12 cellular contexts compared by ENCODE assay signal in the genomic region with DNA sequence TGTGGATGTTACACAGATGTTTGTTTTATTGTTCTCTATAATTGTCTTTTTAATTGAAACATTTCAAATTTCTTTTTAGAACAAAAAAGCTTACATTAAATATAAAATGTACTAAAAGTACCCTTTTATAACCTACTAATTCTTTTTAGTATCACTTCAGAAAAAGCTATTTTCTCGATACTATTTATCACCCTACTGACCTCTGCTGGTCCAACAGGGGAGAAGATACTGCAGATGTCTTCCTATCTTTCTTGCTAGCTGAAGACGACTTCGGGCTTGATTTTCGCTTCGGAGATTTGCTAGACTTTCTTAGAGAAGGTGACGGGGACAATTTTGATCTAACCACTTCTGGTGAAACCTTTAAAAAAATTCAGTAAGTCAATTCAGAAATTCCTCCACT. TPM values are rescaled to one million over a fixed set of nuclear protein-coding genes. Genes with fewer than 3 reads are reported as not detected.
DNase-seq lines count a peak whose midpoint lies in the region; ATAC-seq and TF ChIP-seq lines count a peak whose summit lies in the region.
"Had no signal": no experiment of that assay in that cellular context is flagged by ENCODE, and none has a peak within 500 bp of the region (broad histone marks: within the 10 kb centered on the region; RNA-seq: fewer than 3 reads in every experiment).

No MANE protein-coding gene starts in this region.

- H3K36me3 ChIP-seq in Loucy (ENCODE audit: insufficient read depth, low read length) = peaks cover 81% of the 10 kb centered on the region
- peaks cover 0 to 57% of the 10 kb centered on the region in 2 donors for H3K36me3 ChIP-seq in left lung

- DNase-seq in D341Med (ENCODE audit: low spot score) = peak; percentile 27
- no peak for DNase-seq in chondrocyte (ENCODE audit: low spot score)
- no peak for DNase-seq in NCI-H1105 treated with DMSO at 0.1 percent for 48 hours (lab: John Stamatoyannopoulos, UW)
- DNase-seq in hepatic stellate cell (ENCODE audit: low spot score) = no peak
- DNase-seq in left lung = no peak
- DNase-seq: activated CD4-positive, alpha-beta T cell treated with anti-CD3 and anti-CD28 coated beads, Interleukin-2, amount 50 U/mL, for 4 hours; NCI-H774; right cardiac atrium had no signal

- H3K9me3 Mint-ChIP-seq in chondrocyte (ENCODE audit: low read depth) (no peaks in the 10 kb centered on the region), nephron (no peaks in the 10 kb centered on the region)

- H3K27me3 Mint-ChIP-seq in chondrocyte (ENCODE audit: low read depth) (no peaks in the 10 kb centered on the region), nephron (ENCODE audit: low read depth) (no peaks in the 10 kb centered on the region)

- H3K4me1 Mint-ChIP-seq in chondrocyte (ENCODE audit: low read depth) = no peaks in the 10 kb centered on the region
- no peaks in the 10 kb centered on the region for H3K4me1 Mint-ChIP-seq in nephron

- H3K27ac Mint-ChIP-seq in chondrocyte (ENCODE audit: unreplicated experiment) (no peak overlapping the region), nephron (no peak overlapping the region)

- no peak overlapping the region for H3K9ac ChIP-seq in Loucy (ENCODE audit: low read depth, low read length, poor library complexity, severe bottlenecking)

- intact Hi-C loops in left lung (cut with DNase I) = no loop called here

- H3K4me3 Mint-ChIP-seq in chondrocyte (ENCODE audit: unreplicated experiment) (no peak overlapping the region), nephron (no peak overlapping the region)

- H3K36me3 Mint-ChIP-seq in chondrocyte (ENCODE audit: low read depth) (peaks cover 10% of the 10 kb centered on the region), nephron (ENCODE audit: low read depth) (peaks cover 52% of the 10 kb centered on the region)

- TF ChIP-seq CTCF in Loucy (conservative IDR thresholded peaks at IDR 0.05; ENCODE audit: low read length) (peak; percentile 62), chondrocyte (IDR thresholded peaks at IDR 0.05) (peak; percentile 77), nephron (IDR thresholded peaks at IDR 0.05; ENCODE audit: unreplicated experiment in 3 of 3) (peak; percentile 30 to 45 (median 44)), left lung (IDR thresholded peaks at IDR 0.05) (no peak)

- no peak overlapping the region for H3K27ac ChIP-seq in left lung
- H3K27ac ChIP-seq: HL-60 had no signal

- no peak overlapping the region for H2AFZ ChIP-seq in Loucy (ENCODE audit: low read length)

- H3K4me1 ChIP-seq in Loucy (ENCODE audit: insufficient read depth, low read length, poor library complexity, severe bottlenecking) = no peaks in the 10 kb centered on the region
- no peaks in the 10 kb centered on the region for H3K4me1 ChIP-seq in left lung

- peaks cover 6% of the 10 kb centered on the region; the same call in 1 of the 2 replicates for H3K79me2 ChIP-seq in Loucy (ENCODE audit: insufficient read depth, low read length)

- ATAC-seq in GM21447 (IDR thresholded peaks at IDR 0.05; ENCODE audit: unreplicated experiment) (no peak), left lung (no peak)
- ATAC-seq: right cardiac atrium had no signal

- H3K9me2 ChIP-seq in Loucy (replicated peaks; ENCODE audit: low read depth, low read length) = no peaks in the 10 kb centered on the region

- no peaks in the 10 kb centered on the region for H3K27me3 ChIP-seq in Loucy (ENCODE audit: insufficient read depth, low read length, poor library complexity, severe bottlenecking)
- H3K27me3 ChIP-seq in left lung = no peaks in the 10 kb centered on the region

- no peaks in the 10 kb centered on the region for H4K20me1 ChIP-seq in Loucy (ENCODE audit: insufficient read depth, low read length, poor library complexity, severe bottlenecking)

- H3K4me3 ChIP-seq in Loucy (ENCODE audit: low read length, poor library complexity, severe bottlenecking) (no peak overlapping the region), left lung (no peak overlapping the region)

- no peaks in the 10 kb centered on the region for H3K9me3 ChIP-seq in Loucy (ENCODE audit: insufficient read depth, low read depth, low read length)
- no peaks in the 10 kb centered on the region for H3K9me3 ChIP-seq in left lung

- H3F3A ChIP-seq in Loucy (ENCODE audit: low read depth) = no peaks in the 10 kb centered on the region

- no peak overlapping the region for H3K4me2 ChIP-seq in Loucy (ENCODE audit: low read depth, low read length, poor library complexity, severe bottlenecking)

RNA-seq across cellular contexts. Expression of a gene that starts 42.4 kb away (rescaled TPM):
- 38.8 to 45.0 TPM (median 39.6 TPM) in 3 replicates for total RNA-seq in chondrocyte
- 10 to 100 TPM; 40.6 to 41.4 TPM for total RNA-seq in left lung

Comparison
In these comparisons a context has a peak if more than half of its experiments do, and no peak if none do; other contexts are left out.
1. CTCF ChIP-seq: peak in Loucy (single experiment), chondrocyte (single experiment) and nephron (3 of 3); none in left lung (0 of 2).